Comparison of ENCODE assay signal across 8 cellular contexts in genomic region chr13:113904411-113904810, GRCh38. TPM values are rescaled to one million over a fixed set of nuclear protein-coding genes. Genes with fewer than 3 reads are reported as not detected.
DNase-seq lines count a peak whose midpoint lies in the region; ATAC-seq and TF ChIP-seq lines count a peak whose summit lies in the region.

No MANE protein-coding gene starts in this region.

- H3K27ac ChIP-seq in liver (ENCODE audit: low read depth in 1 of 2, low read length in 2 of 2): no peak overlapping the region

- peaks cover 0 to 8% (median 0%) of the 10 kb centered on the region in 4 donors for H3K27me3 ChIP-seq in liver (ENCODE audit: control insufficient read depth in 4 of 4, insufficient read depth in 4 of 4, low read length in 3 of 4)

- TF ChIP-seq CTCF in GM10248 (IDR thresholded peaks at IDR 0.05; ENCODE audit: control extremely low read depth, extremely low read depth, low read depth, missing control alignments) (peak; percentile 33), cardiac fibroblast (IDR thresholded peaks at IDR 0.05; ENCODE audit: low read depth, low read length) (peak; percentile 67), liver (IDR thresholded peaks at IDR 0.05; ENCODE audit: low read depth, low read length, missing input control) (peak; percentile 62)

- no peak for DNase-seq in GM10248 (ENCODE audit: extremely low spot score)
- peak; percentile 36 for DNase-seq in NCI-H460 (ENCODE audit: extremely low read depth, low read depth)
- peak in 1 of 2 donors; percentile 66 for DNase-seq in cardiac fibroblast (ENCODE audit: low read depth in 2 of 2)

- peaks cover 0 to 1% (median 0%) of the 10 kb centered on the region in 4 donors for H3K36me3 ChIP-seq in liver (ENCODE audit: control insufficient read depth in 4 of 4, insufficient read depth in 3 of 4, low read depth in 1 of 4, low read length in 3 of 4)

- H3K9ac ChIP-seq in liver (ENCODE audit: low read depth in 1 of 2, low read length in 2 of 2): no peak overlapping the region

- no peak for ATAC-seq in GM18498 (IDR thresholded peaks at IDR 0.05; ENCODE audit: unreplicated experiment)
- no peak for ATAC-seq in GM19324 (IDR thresholded peaks at IDR 0.05; ENCODE audit: low FRiP score, unreplicated experiment)
- ATAC-seq in GM21526 (IDR thresholded peaks at IDR 0.05; ENCODE audit: low FRiP score, unreplicated experiment): no peak
- no peak for ATAC-seq in GM21619 (IDR thresholded peaks at IDR 0.05; ENCODE audit: unreplicated experiment)

- CTCF ChIA-PET in GM10248 (lab: Yijun Ruan, JAX): interaction anchor here (1.7 kb wide), 1 partner anchor 88 kb away, joined by 4 read pairs; no protein-coding TSS in a partner anchor

- H3K4me3 ChIP-seq in cardiac fibroblast (replicated peaks in 1 of 2; ENCODE audit: low read depth in 2 of 2, low read length in 2 of 2): no peak overlapping the region
- no peak overlapping the region for H3K4me3 ChIP-seq in liver (ENCODE audit: low read depth in 1 of 3, low read length in 3 of 3)

- POLR2A ChIA-PET in GM10248 (lab: Yijun Ruan, JAX): no interaction called here

- peak; percentile 69 to 89 for TF ChIP-seq RAD21 in liver (IDR thresholded peaks at IDR 0.05)

- 40% methylated on average over 8 of the region's 8 CpGs for WGBS in liver

- no peaks in the 10 kb centered on the region for H3K9me3 ChIP-seq in liver (ENCODE audit: control insufficient read depth in 4 of 4, low read length in 3 of 4)

- no peaks in the 10 kb centered on the region for H3K4me1 ChIP-seq in liver (ENCODE audit: control insufficient read depth in 4 of 4, insufficient read depth in 4 of 4, low read length in 3 of 4)

TF ChIP-seq in liver, 16 proteins besides CTCF, POLR2A, EP300 and RAD21:
- TF ChIP-seq RXRA (IDR thresholded peaks at IDR 0.05) (no peak), FOXA1 (IDR thresholded peaks at IDR 0.05) (no peak), ATF3 (IDR thresholded peaks at IDR 0.05) (no peak), YY1 (IDR thresholded peaks at IDR 0.05) (no peak), JUND (IDR thresholded peaks at IDR 0.05) (no peak), GABPA (IDR thresholded peaks at IDR 0.05 in 1 of 2, conservative IDR thresholded peaks at IDR 0.05 in 1 of 2) (no peak), TAF1 (conservative IDR thresholded peaks at IDR 0.05) (no peak), FOXA2 (IDR thresholded peaks at IDR 0.05) (no peak), HNF4A (conservative IDR thresholded peaks at IDR 0.05) (no peak), SP1 (IDR thresholded peaks at IDR 0.05) (no peak), REST (IDR thresholded peaks at IDR 0.05) (no peak), ZBTB33 (IDR thresholded peaks at IDR 0.05) (no peak), EGR1 (IDR thresholded peaks at IDR 0.05; ENCODE audit: low read depth in 2 of 2) (no peak), HNF4G (IDR thresholded peaks at IDR 0.05) (no peak)

RNA-seq across cellular contexts. Expression of gene GAS6, which starts 40.5 kb away (rescaled TPM):
- 12.0 and 13.6 TPM in 2 replicates for total RNA-seq in NCI-H460 (2014; rRNA removed; shearing (Covaris generic))
- polyA plus RNA-seq in NCI-H460 (2014; cell fraction: nucleus; rRNA removed): 40.6 and 45.9 TPM in 2 replicates
- total RNA-seq in liver: 10 to 100 TPM in 1 of 2 donors, 1 to 10 TPM in 1; 3.2 to 15.1 TPM
- 10 to 100 TPM in 1 of 2 donors, 1 to 10 TPM in 1; 2.5 to 30.2 TPM for polyA plus RNA-seq in liver
